ENCODE assay signal across 12 cellular contexts in genomic region chr4:4659871-4660651, GRCh38.
DNase-seq lines count a peak whose midpoint lies in the region; ATAC-seq and TF ChIP-seq lines count a peak whose summit lies in the region.
"Had no signal": no experiment of that assay in that cellular context is flagged by ENCODE, and none has a peak within 500 bp of the region (broad histone marks: within the 10 kb centered on the region; RNA-seq: fewer than 3 reads in every experiment).

No MANE protein-coding gene starts in this region.

- H2BK120ac ChIP-seq in neuronal stem cell (ENCODE audit: low read depth, low read length) = no peak overlapping the region

- DNase-seq in GM04503 (ENCODE audit: low read depth) (peak; percentile 70), NOMO-1 (lab: John Stamatoyannopoulos, UW; ENCODE audit: unreplicated experiment in 2 of 2) (peak; percentile 34 to 54), brain microvascular endothelial cell (peak; percentile 91), non-pigmented ciliary epithelial cell (ENCODE audit: low read depth) (peak; percentile 80), neuronal stem cell (ENCODE audit: low spot score) (no peak), HUDEP-2 (lab: John Stamatoyannopoulos, UW; ENCODE audit: unreplicated experiment in 76 of 76) (no peak)
- DNase-seq: activated T-cell treated with anti-CD3 and anti-CD28 coated beads, Interleukin-2, amount 50 U/mL, for 72 hours; effector memory CD4-positive, alpha-beta T cell; NCI-H2029; T-cell had no signal

- H3K4me1 ChIP-seq in neuronal stem cell (ENCODE audit: control insufficient read depth in 2 of 2, insufficient read depth in 1 of 2, low read depth in 1 of 2, low read length in 2 of 2) = peaks cover 2 to 7% of the 10 kb centered on the region in 2 donors

- no peak overlapping the region for H3K4ac ChIP-seq in neuronal stem cell (ENCODE audit: low read length)

- no peak for ATAC-seq in GM21360 (IDR thresholded peaks at IDR 0.05; ENCODE audit: unreplicated experiment)
- ATAC-seq in GM19452 (IDR thresholded peaks at IDR 0.05; ENCODE audit: unreplicated experiment) = no peak
- ATAC-seq: activated T-cell treated with anti-CD3 and anti-CD28 coated beads, Interleukin-2, amount 50 U/mL, for 72 hours; T-cell had no signal

- H3K27ac ChIP-seq in brain microvascular endothelial cell = peak overlapping the region; percentile 91
- H3K27ac ChIP-seq in neuronal stem cell (replicated peaks; ENCODE audit: low read length) = no peak overlapping the region

- H3K9ac ChIP-seq in neuronal stem cell (ENCODE audit: low read depth, low read length, poor library complexity) = no peak overlapping the region

- H3K9me3 ChIP-seq in neuronal stem cell (replicated peaks in 1 of 2; ENCODE audit: control insufficient read depth in 2 of 2, insufficient read depth in 1 of 2, low read depth in 1 of 2, low read length in 2 of 2) = peaks cover 0 to 2% of the 10 kb centered on the region in 2 donors

- peak; percentile 21 for TF ChIP-seq CTCF in brain microvascular endothelial cell (IDR thresholded peaks at IDR 0.05; ENCODE audit: low read depth, low read length, missing control alignments)

- H3K36me3 ChIP-seq in brain microvascular endothelial cell (replicated peaks) = no peaks in the 10 kb centered on the region
- no peaks in the 10 kb centered on the region for H3K36me3 ChIP-seq in neuronal stem cell (replicated peaks in 1 of 2; ENCODE audit: control insufficient read depth in 2 of 2, insufficient read depth in 2 of 2, low read length in 2 of 2)

- no peak overlapping the region for H3K18ac ChIP-seq in neuronal stem cell (ENCODE audit: low read length)

- H2AFZ ChIP-seq in neuronal stem cell (ENCODE audit: low read length) = no peak overlapping the region

- no peak overlapping the region for H2BK15ac ChIP-seq in neuronal stem cell (ENCODE audit: low read length)

- no peak overlapping the region for H2BK5ac ChIP-seq in neuronal stem cell (ENCODE audit: low read length)

- no peaks in the 10 kb centered on the region for H3K79me1 ChIP-seq in neuronal stem cell (ENCODE audit: low read depth, low read length)

- H3K4me3 ChIP-seq in brain microvascular endothelial cell (ENCODE audit: low read depth, low read length) (no peak overlapping the region), neuronal stem cell (ENCODE audit: low read length in 2 of 2) (peak overlapping the region in 1 of 2 donors; percentile 17)

- H2BK12ac ChIP-seq in neuronal stem cell (ENCODE audit: low read length) = no peak overlapping the region

- WGBS in neuronal stem cell (ENCODE audit: extremely low coverage in 2 of 2, insufficient read length in 2 of 2, insufficient replicate concordance in 1 of 2), 2 donors = no CpG with 5 or more reads among the region's 11 CpGs

- no peak overlapping the region for H4K91ac ChIP-seq in neuronal stem cell (ENCODE audit: low read depth, low read length, poor library complexity)

- H3K27me3 ChIP-seq in brain microvascular endothelial cell (replicated peaks) (peaks cover 2% of the 10 kb centered on the region), neuronal stem cell (ENCODE audit: control insufficient read depth in 3 of 3, insufficient read depth in 3 of 3, low read depth in 1 of 3, low read length in 3 of 3) (no peaks in the 10 kb centered on the region)

- H3K23ac ChIP-seq in neuronal stem cell (ENCODE audit: low read depth, low read length, poor library complexity) = no peak overlapping the region

- no peak overlapping the region for H2AK5ac ChIP-seq in neuronal stem cell (ENCODE audit: low read depth, low read length)

- H3K4me2 ChIP-seq in neuronal stem cell (ENCODE audit: insufficient read depth, low read length, poor library complexity, severe bottlenecking) = no peak overlapping the region

- H3K14ac ChIP-seq in neuronal stem cell (ENCODE audit: low read length) = no peak overlapping the region

- no peak overlapping the region for H4K8ac ChIP-seq in neuronal stem cell (ENCODE audit: low read depth, low read length)

- in situ Hi-C loops in brain microvascular endothelial cell (cut with HindIII; ENCODE audit: low pct_ligation_motif_present, low sequenced_read_pairs) = loop anchor here (10.0 kb wide), 1 partner anchor 215 kb away; no protein-coding TSS in a partner anchor

Comparison
In these comparisons a context has a peak if more than half of its experiments do, and no peak if none do; other contexts are left out.
1. DNase-seq: peak in GM04503 (single experiment), NOMO-1 (2 of 2), brain microvascular endothelial cell (single experiment) and non-pigmented ciliary epithelial cell (single experiment); none in neuronal stem cell (single experiment) and HUDEP-2 (0 of 76).